2 cellular contexts compared by ENCODE assay signal in the genomic region with DNA sequence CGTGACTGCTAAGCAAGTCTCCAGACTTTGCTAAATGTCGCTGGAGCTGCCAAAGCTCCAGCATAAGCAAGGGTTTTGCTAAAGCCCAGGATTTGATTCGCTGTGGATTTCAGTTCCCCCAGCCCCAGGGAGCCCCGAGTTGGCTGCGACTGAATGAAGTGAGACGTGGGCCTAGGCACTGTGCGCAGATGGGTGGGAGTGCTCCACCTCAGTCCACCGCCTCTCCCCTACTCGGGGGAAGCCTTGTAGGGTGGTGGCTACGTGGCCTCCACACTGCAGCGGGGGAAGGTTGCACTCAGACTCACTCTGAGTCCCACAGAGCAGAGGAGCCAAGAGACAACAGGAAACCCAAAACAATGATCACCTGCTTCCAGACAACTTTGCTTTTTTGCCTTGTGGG.
TF ChIP-seq lines count a peak whose summit lies in the region.

No MANE protein-coding gene starts in this region.

TF ChIP-seq in IMR-90, 13 proteins besides CTCF, POLR2A, EP300 and RAD21:
- no peak for TF ChIP-seq SMC3 (IDR thresholded peaks at IDR 0.05; ENCODE audit: low read depth, low read length)
- TF ChIP-seq MXI1 (IDR thresholded peaks at IDR 0.05; ENCODE audit: borderline replicate concordance, low read depth, low read length): no peak
- no peak for TF ChIP-seq NFE2L2 (IDR thresholded peaks at IDR 0.05; ENCODE audit: low read depth, low read length)
- no peak for TF ChIP-seq MAFK (IDR thresholded peaks at IDR 0.05; ENCODE audit: low read depth, low read length)
- no peak for TF ChIP-seq FOS (IDR thresholded peaks at IDR 0.05; ENCODE audit: low read depth, low read length)
- TF ChIP-seq BHLHE40 (IDR thresholded peaks at IDR 0.05; ENCODE audit: low read depth, low read length): no peak
- TF ChIP-seq CHD1 (IDR thresholded peaks at IDR 0.05; ENCODE audit: low read depth, low read length): no peak
- no peak for TF ChIP-seq RFX5 (IDR thresholded peaks at IDR 0.05; ENCODE audit: low read depth, low read length)

TF ChIP-seq in H1, 55 proteins besides CTCF, POLR2A, EP300 and RAD21:
- no peak for TF ChIP-seq BACH1 (IDR thresholded peaks at IDR 0.05; ENCODE audit: low read length)
- no peak for TF ChIP-seq MAFK (IDR thresholded peaks at IDR 0.05; ENCODE audit: low read depth, low read length)
- TF ChIP-seq TCF12 (IDR thresholded peaks at IDR 0.05; ENCODE audit: low read depth, low read length): no peak
- TF ChIP-seq RNF2 (IDR thresholded peaks at IDR 0.05; ENCODE audit: borderline replicate concordance, low read depth, low read length, missing control alignments, poor library complexity, severe bottlenecking): no peak
